ENCODE assay signal across 8 cellular contexts in the genomic region with DNA sequence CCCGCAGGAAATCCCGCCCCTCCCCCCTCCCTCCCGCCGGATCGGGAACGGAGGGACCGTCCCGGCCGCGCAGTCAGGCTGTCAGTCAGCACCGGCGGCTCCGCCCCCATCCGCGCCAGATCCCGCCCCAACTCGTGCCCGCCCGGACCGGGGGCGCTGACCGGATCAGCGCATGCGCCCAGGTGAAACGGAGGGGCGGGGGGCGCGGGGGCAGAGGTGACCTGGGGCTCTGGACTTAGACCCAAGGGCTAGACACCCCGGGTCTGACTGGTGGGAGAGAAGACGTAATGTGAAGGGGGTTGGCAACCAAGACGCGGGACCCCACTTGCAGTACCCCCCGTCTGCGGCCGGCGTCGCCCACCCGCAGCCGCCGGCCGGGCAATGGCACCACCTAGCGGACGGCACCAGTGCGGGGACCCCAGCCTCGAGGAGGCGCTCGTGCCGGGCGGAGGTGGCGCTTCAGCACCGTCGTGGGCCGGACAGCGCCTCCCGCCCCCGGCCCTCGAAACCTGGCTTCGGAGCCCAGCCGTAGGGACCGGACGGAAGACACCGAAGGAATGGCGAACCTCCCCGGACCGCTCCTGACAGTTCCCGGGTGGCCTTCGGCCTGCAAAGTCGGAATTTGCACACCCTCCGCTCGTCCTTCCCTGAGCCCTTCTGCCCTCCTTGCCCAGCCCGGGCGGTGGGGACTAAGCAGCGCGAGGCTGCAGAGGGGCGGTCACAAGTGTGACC. TPM values are rescaled to one million over a fixed set of nuclear protein-coding genes. Genes with fewer than 3 reads are reported as not detected.
DNase-seq lines count a peak whose midpoint lies in the region; ATAC-seq, FAIRE-seq and TF ChIP-seq lines count a peak whose summit lies in the region.

A gene with protein sequence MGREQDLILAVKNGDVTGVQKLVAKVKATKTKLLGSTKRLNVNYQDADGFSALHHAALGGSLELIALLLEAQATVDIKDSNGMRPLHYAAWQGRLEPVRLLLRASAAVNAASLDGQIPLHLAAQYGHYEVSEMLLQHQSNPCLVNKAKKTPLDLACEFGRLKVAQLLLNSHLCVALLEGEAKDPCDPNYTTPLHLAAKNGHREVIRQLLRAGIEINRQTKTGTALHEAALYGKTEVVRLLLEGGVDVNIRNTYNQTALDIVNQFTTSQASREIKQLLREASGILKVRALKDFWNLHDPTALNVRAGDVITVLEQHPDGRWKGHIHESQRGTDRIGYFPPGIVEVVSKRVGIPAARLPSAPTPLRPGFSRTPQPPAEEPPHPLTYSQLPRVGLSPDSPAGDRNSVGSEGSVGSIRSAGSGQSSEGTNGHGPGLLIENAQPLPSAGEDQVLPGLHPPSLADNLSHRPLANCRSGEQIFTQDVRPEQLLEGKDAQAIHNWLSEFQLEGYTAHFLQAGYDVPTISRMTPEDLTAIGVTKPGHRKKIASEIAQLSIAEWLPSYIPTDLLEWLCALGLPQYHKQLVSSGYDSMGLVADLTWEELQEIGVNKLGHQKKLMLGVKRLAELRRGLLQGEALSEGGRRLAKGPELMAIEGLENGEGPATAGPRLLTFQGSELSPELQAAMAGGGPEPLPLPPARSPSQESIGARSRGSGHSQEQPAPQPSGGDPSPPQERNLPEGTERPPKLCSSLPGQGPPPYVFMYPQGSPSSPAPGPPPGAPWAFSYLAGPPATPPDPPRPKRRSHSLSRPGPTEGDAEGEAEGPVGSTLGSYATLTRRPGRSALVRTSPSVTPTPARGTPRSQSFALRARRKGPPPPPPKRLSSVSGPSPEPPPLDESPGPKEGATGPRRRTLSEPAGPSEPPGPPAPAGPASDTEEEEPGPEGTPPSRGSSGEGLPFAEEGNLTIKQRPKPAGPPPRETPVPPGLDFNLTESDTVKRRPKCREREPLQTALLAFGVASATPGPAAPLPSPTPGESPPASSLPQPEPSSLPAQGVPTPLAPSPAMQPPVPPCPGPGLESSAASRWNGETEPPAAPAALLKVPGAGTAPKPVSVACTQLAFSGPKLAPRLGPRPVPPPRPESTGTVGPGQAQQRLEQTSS (N-terminal part only) (minus strand): TSS at position 15 of the 732 bp plus-strand sequence. CDS start 1,733 bp downstream, outside the sequence.

- H3K4me1 Mint-ChIP-seq in activated naive CD8-positive, alpha-beta T cell treated with anti-CD3 and anti-CD28 coated beads, Interleukin-2, amount 50 U/mL, for 24 hours, result peaks cover 25% of the 10 kb centered on the region

- H3K79me2 ChIP-seq in SU-DHL-6 (ENCODE audit: insufficient read depth, low read length), result no peaks in the 10 kb centered on the region; the same call in 1 of the 2 replicates

- no peaks in the 10 kb centered on the region for H3K9me3 Mint-ChIP-seq in activated naive CD8-positive, alpha-beta T cell treated with anti-CD3 and anti-CD28 coated beads, Interleukin-2, amount 50 U/mL, for 24 hours

- H3K36me3 ChIP-seq in SU-DHL-6 (ENCODE audit: low read length), result no peaks in the 10 kb centered on the region
- no peaks in the 10 kb centered on the region for H3K36me3 ChIP-seq in pancreas
- peaks cover 7% of the 10 kb centered on the region for H3K36me3 ChIP-seq in thymus (ENCODE audit: control insufficient read depth, insufficient read depth)

- H3K27ac ChIP-seq in SU-DHL-6 (ENCODE audit: low read depth, low read length), result no peak within 1 kb of the TSS; the same call in 1 of the 2 replicates
- H3K27ac ChIP-seq in pancreas, result peak within 1 kb of the TSS; percentile 57 to 75 (median 66)
- H3K27ac ChIP-seq in thymus (ENCODE audit: low read depth), result peak within 1 kb of the TSS; percentile 77

- WGBS in pancreas, 2 donors, result 0 to 1% methylated on average over 56 to 75 of the region's 75 CpGs
- under 1% methylated on average over 74 of the region's 75 CpGs for WGBS in thymus

- H2AFZ ChIP-seq in SU-DHL-6 (ENCODE audit: low read depth, low read length, severe bottlenecking), result peak within 1 kb of the TSS; percentile 99

- H3K4me2 ChIP-seq in SU-DHL-6 (ENCODE audit: low read depth, low read length, poor library complexity, severe bottlenecking), result peak within 1 kb of the TSS; percentile 91

- intact Hi-C loops in Right ventricle myocardium superior (cut with DNase I), result loop anchor here (2.0 kb wide), 1 partner anchor 91 kb away; no protein-coding TSS in a partner anchor
- intact Hi-C loops in pancreas (cut with DNase I), result no loop called here

- H3K9me3 ChIP-seq in SU-DHL-6 (ENCODE audit: insufficient read depth, low read length) (no peaks in the 10 kb centered on the region), pancreas (no peaks in the 10 kb centered on the region), thymus (ENCODE audit: control insufficient read depth) (no peaks in the 10 kb centered on the region)

- ATAC-seq in HG02588 (IDR thresholded peaks at IDR 0.05; ENCODE audit: unreplicated experiment) (peak; percentile 46), Right ventricle myocardium superior (ENCODE audit: poor library complexity) (peak; percentile 94), pancreas (peak; percentile 85 to 90 (median 86))
- peak; percentile 39 for ATAC-seq in activated naive CD8-positive, alpha-beta T cell treated with anti-CD3 and anti-CD28 coated beads, Interleukin-2, amount 50 U/mL, for 24 hours

- no peak for FAIRE-seq in pancreas (lab: Jason Lieb, UNC)

- H3K9ac ChIP-seq in SU-DHL-6 (ENCODE audit: low read length), result peak within 1 kb of the TSS; percentile 91

- H3K36me3 Mint-ChIP-seq in activated naive CD8-positive, alpha-beta T cell treated with anti-CD3 and anti-CD28 coated beads, Interleukin-2, amount 50 U/mL, for 24 hours (ENCODE audit: low read depth), result peaks cover 18% of the 10 kb centered on the region

- H3K9me2 ChIP-seq in SU-DHL-6 (replicated peaks; ENCODE audit: insufficient read depth, low read length), result no peaks in the 10 kb centered on the region

- peak within 1 kb of the TSS; percentile 70 for H3K4me3 Mint-ChIP-seq in activated naive CD8-positive, alpha-beta T cell treated with anti-CD3 and anti-CD28 coated beads, Interleukin-2, amount 50 U/mL, for 24 hours

- H3K27me3 ChIP-seq in SU-DHL-6 (ENCODE audit: low read length) (no peaks in the 10 kb centered on the region), pancreas (no peaks in the 10 kb centered on the region), thymus (ENCODE audit: control insufficient read depth, insufficient read depth) (peaks cover 6% of the 10 kb centered on the region)

- peaks cover 11 to 34% (median 19%) of the 10 kb centered on the region in 3 donors for H3K4me1 ChIP-seq in pancreas
- H3K4me1 ChIP-seq in thymus (ENCODE audit: control insufficient read depth, insufficient read depth, low read length), result peaks cover 27% of the 10 kb centered on the region

- no peaks in the 10 kb centered on the region for H4K20me1 ChIP-seq in SU-DHL-6 (ENCODE audit: low read depth, low read length)

- peak; percentile 96 for TF ChIP-seq CTCF in SU-DHL-6 (IDR thresholded peaks at IDR 0.05; ENCODE audit: insufficient read depth, low read length, poor library complexity, severe bottlenecking)
- TF ChIP-seq CTCF in pancreas (IDR thresholded peaks at IDR 0.05), result peak; percentile 86 to 95 (median 90)

- DNase-seq in GM04503 (ENCODE audit: low read depth) (peak; percentile 21), NCI-H1092 treated with DMSO at 0.1 percent for 48 hours (lab: John Stamatoyannopoulos, UW) (peak; percentile 82), Right ventricle myocardium superior (peak; percentile 97), pancreas (peak; percentile 96 to 99 (median 98))
- peak; percentile 92 for DNase-seq in activated naive CD8-positive, alpha-beta T cell treated with anti-CD3 and anti-CD28 coated beads, Interleukin-2, amount 50 U/mL, for 24 hours

- H3K27ac Mint-ChIP-seq in activated naive CD8-positive, alpha-beta T cell treated with anti-CD3 and anti-CD28 coated beads, Interleukin-2, amount 50 U/mL, for 24 hours, result peak within 1 kb of the TSS; percentile 39

- H3K4me3 ChIP-seq in SU-DHL-6 (ENCODE audit: insufficient read depth, low read length, poor library complexity, severe bottlenecking) (peak within 1 kb of the TSS; percentile 97), pancreas (peak within 1 kb of the TSS; percentile 67 to 98 (median 90)), thymus (ENCODE audit: low read length) (peak within 1 kb of the TSS; percentile 93)

- 0 out of 2 replicates have a peak, but pooled peaks cover 8% of the 10 kb centered on the region for H3F3A ChIP-seq in SU-DHL-6 (ENCODE audit: insufficient read depth)

- no peaks in the 10 kb centered on the region for H3K27me3 Mint-ChIP-seq in activated naive CD8-positive, alpha-beta T cell treated with anti-CD3 and anti-CD28 coated beads, Interleukin-2, amount 50 U/mL, for 24 hours

RNA-seq across cellular contexts. Expression of the gene that starts here (rescaled TPM):
- total RNA-seq in Right ventricle myocardium superior, result 33.3 TPM
- total RNA-seq in pancreas, result 10 to 100 TPM; 12.2 to 20.7 (median 13.2) TPM
- polyA plus RNA-seq in pancreas, result 10 to 100 TPM; 12.1 to 14.7 TPM
- polyA plus RNA-seq in thymus, result 5.4 TPM

Comparison
In these comparisons a context has a peak if more than half of its experiments do, and no peak if none do; other contexts are left out.
1. DNase-seq: peak in every context shown above with its lines; median percentile 98 in pancreas; 97 in Right ventricle myocardium superior; 92 in activated naive CD8-positive, alpha-beta T cell treated with anti-CD3 and anti-CD28 coated beads, Interleukin-2, amount 50 U/mL, for 24 hours; 82 in NCI-H1092 treated with DMSO at 0.1 percent for 48 hours; 21 in GM04503.
2. ATAC-seq: peak in every context shown above with its lines; median percentile 94 in Right ventricle myocardium superior; 86 in pancreas; 46 in HG02588; 39 in activated naive CD8-positive, alpha-beta T cell treated with anti-CD3 and anti-CD28 coated beads, Interleukin-2, amount 50 U/mL, for 24 hours.